ENCODE assay signal across 15 cellular contexts in genomic region chr5:122144236-122144635, GRCh38. TPM values are rescaled to one million over a fixed set of nuclear protein-coding genes. Genes with fewer than 3 reads are reported as not detected.
"Had no signal": no experiment of that assay in that cellular context is flagged by ENCODE, and none has a peak within 500 bp of the region (broad histone marks: within the 10 kb centered on the region; RNA-seq: fewer than 3 reads in every experiment).

No MANE protein-coding gene starts in this region.

- H3K4me1 ChIP-seq: colonic mucosa, parathyroid adenoma, tibial nerve, vagina had no signal

- H3K4me2 ChIP-seq: hepatocyte had no signal

- H3K9ac ChIP-seq: parathyroid adenoma had no signal

- H3K36me3 ChIP-seq: colonic mucosa, tibial nerve, vagina had no signal

- H3K27ac ChIP-seq: colonic mucosa, hepatocyte, parathyroid adenoma, tibial nerve, vagina, VCaP had no signal

- H3K27ac Mint-ChIP-seq: activated CD4-positive, alpha-beta memory T cell treated with anti-CD3 and anti-CD28 coated beads, Interleukin-2, amount 10 ng/mL, durations not matched to agents 7 days and 5 days; naive B cell had no signal

- H3K9me3 ChIP-seq: colonic mucosa, tibial nerve, vagina had no signal

- H2AFZ ChIP-seq: hepatocyte, parathyroid adenoma had no signal

- H3K79me2 ChIP-seq: hepatocyte, parathyroid adenoma had no signal

- H3K9me3 Mint-ChIP-seq: activated CD4-positive, alpha-beta memory T cell treated with anti-CD3 and anti-CD28 coated beads, Interleukin-2, amount 10 ng/mL, durations not matched to agents 7 days and 5 days; naive B cell had no signal

- H3K4me1 Mint-ChIP-seq: activated CD4-positive, alpha-beta memory T cell treated with anti-CD3 and anti-CD28 coated beads, Interleukin-2, amount 10 ng/mL, durations not matched to agents 7 days and 5 days; naive B cell had no signal

- H3K27me3 Mint-ChIP-seq: activated CD4-positive, alpha-beta memory T cell treated with anti-CD3 and anti-CD28 coated beads, Interleukin-2, amount 10 ng/mL, durations not matched to agents 7 days and 5 days had no signal

- H3K4me3 ChIP-seq: colonic mucosa, hepatocyte, skin epidermis, tibial nerve, vagina had no signal

- DNase-seq: activated CD4-positive, alpha-beta memory T cell treated with anti-CD3 and anti-CD28 coated beads, Interleukin-2, amount 10 ng/mL, durations not matched to agents 7 days and 5 days; activated naive CD4-positive, alpha-beta T cell; colonic mucosa; effector CD8-positive, alpha-beta T cell; kidney glomerular epithelial cell; naive B cell; retina; T-helper 9 cell had no signal

- H3K36me3 Mint-ChIP-seq: naive B cell had no signal

- H3K27me3 ChIP-seq: colonic mucosa, hepatocyte, tibial nerve, vagina had no signal

- H3K4me3 Mint-ChIP-seq: activated CD4-positive, alpha-beta memory T cell treated with anti-CD3 and anti-CD28 coated beads, Interleukin-2, amount 10 ng/mL, durations not matched to agents 7 days and 5 days; naive B cell had no signal

RNA-seq across cellular contexts. Expression of gene ZNF474, which starts 14.9 kb away (rescaled TPM):
- total RNA-seq: activated CD4-positive, alpha-beta memory T cell treated with anti-CD3 and anti-CD28 coated beads, Interleukin-2, amount 10 ng/mL, durations not matched to agents 7 days and 5 days; cardiac septum had no signal
